ENCODE assay signal across 8 cellular contexts in genomic region chr2:32064713-32065112, GRCh38. TPM values are rescaled to one million over a fixed set of nuclear protein-coding genes. Genes with fewer than 3 reads are reported as not detected.
DNase-seq lines count a peak whose midpoint lies in the region; ATAC-seq and TF ChIP-seq lines count a peak whose summit lies in the region.

No MANE protein-coding gene starts in this region.

- H3K4me1 Mint-ChIP-seq in naive thymus-derived CD8-positive, alpha-beta T cell, result peaks cover 15 to 52% (median 36%) of the 10 kb centered on the region in 4 donors

- TF ChIP-seq CTCF in AG09309 (IDR thresholded peaks at IDR 0.05; ENCODE audit: control insufficient read depth, insufficient read depth, low read depth, low read length, missing control alignments) (no peak), KMS-11 (conservative IDR thresholded peaks at IDR 0.05; ENCODE audit: low read depth, low read length) (no peak), coronary artery (IDR thresholded peaks at IDR 0.05) (no peak)

- H3K4me1 ChIP-seq in KMS-11 (ENCODE audit: low read depth, poor library complexity, severe bottlenecking), result peaks cover 20% of the 10 kb centered on the region

- H3K27ac Mint-ChIP-seq in naive thymus-derived CD8-positive, alpha-beta T cell, result peak overlapping the region in 9 of 10 donors; percentile 21 to 96 (median 83)

- H3K36me3 Mint-ChIP-seq in naive thymus-derived CD8-positive, alpha-beta T cell, result peaks cover 0 to 17% (median 3%) of the 10 kb centered on the region in 3 donors

- H3K27me3 ChIP-seq in KMS-11 (ENCODE audit: insufficient read depth, low read depth), result no peaks in the 10 kb centered on the region

- H3K4me2 ChIP-seq in KMS-11, result peak overlapping the region; percentile 72

- no peak for ATAC-seq in naive thymus-derived CD8-positive, alpha-beta T cell
- no peak for ATAC-seq in GM21526 (IDR thresholded peaks at IDR 0.05; ENCODE audit: low FRiP score, unreplicated experiment)

- H3K9me3 Mint-ChIP-seq in naive thymus-derived CD8-positive, alpha-beta T cell, result peaks cover 0 to 1% (median 0%) of the 10 kb centered on the region in 9 donors

- no peak for DNase-seq in AG09309 (ENCODE audit: low read depth)
- DNase-seq in coronary artery (ENCODE audit: low spot score), result no peak
- no peak for DNase-seq in naive thymus-derived CD8-positive, alpha-beta T cell
- DNase-seq in activated CD4-positive, CD25-positive, alpha-beta regulatory T cell treated with anti-CD3 and anti-CD28 coated beads, Interleukin-2, amount 50 U/mL, for 72 hours, result no peak
- no peak for DNase-seq in central memory CD4-positive, alpha-beta T cell
- DNase-seq in GM03348 (ENCODE audit: low spot score), result no peak

- peak overlapping the region; percentile 66; the same call in 1 of the 2 replicates for H3K9ac ChIP-seq in KMS-11

- POLR2A ChIA-PET in naive thymus-derived CD8-positive, alpha-beta T cell (lab: Charles Lee), result interaction anchor here (1.1 to 4.9 kb wide), 6 partner anchors 8 to 101 kb away, joined by 3 to 73 read pairs (median 12); partner anchors contain the start of genes DPY30, MEMO1 and SLC30A6

- H3K27me3 Mint-ChIP-seq in naive thymus-derived CD8-positive, alpha-beta T cell, result no peaks in the 10 kb centered on the region

- peaks cover 33% of the 10 kb centered on the region; the same call in 1 of the 2 replicates for H3K79me2 ChIP-seq in KMS-11 (ENCODE audit: insufficient read depth, low read depth)

- H3K27ac ChIP-seq in KMS-11 (peak overlapping the region; percentile 74; the same call in 1 of the 2 replicates), coronary artery (no peak overlapping the region)

- peak overlapping the region; percentile 99 for H2AFZ ChIP-seq in KMS-11 (ENCODE audit: low read depth)

- H4K20me1 ChIP-seq in KMS-11 (ENCODE audit: insufficient read depth), result no peaks in the 10 kb centered on the region

- peak overlapping the region; percentile 93 to 100 (median 98) for H3K4me3 Mint-ChIP-seq in naive thymus-derived CD8-positive, alpha-beta T cell

- H3K4me3 ChIP-seq in AG09309 (ENCODE audit: control insufficient read depth, low read depth, low read length) (peak overlapping the region; percentile 69), KMS-11 (IDR thresholded peaks at IDR 0.05; ENCODE audit: insufficient read depth, low read depth, low read length) (peak overlapping the region; percentile 94), coronary artery (peak overlapping the region; percentile 90)

- no peaks in the 10 kb centered on the region for H3K36me3 ChIP-seq in KMS-11 (ENCODE audit: insufficient read depth)

RNA-seq across cellular contexts. Expression of gene SPAST, which starts 1.4 kb away (rescaled TPM):
- total RNA-seq in naive thymus-derived CD8-positive, alpha-beta T cell, result 10 to 100 TPM; 24.8 to 24.9 TPM
- polyA plus RNA-seq in naive thymus-derived CD8-positive, alpha-beta T cell, result 1 to 10 TPM; 6.8 to 9.7 (median 9.0) TPM

RNA-seq across cellular contexts. Expression of gene DPY30, which starts 25.1 kb away (rescaled TPM):
- total RNA-seq in naive thymus-derived CD8-positive, alpha-beta T cell, result 10 to 100 TPM; 46.7 to 47.3 TPM
- polyA plus RNA-seq in naive thymus-derived CD8-positive, alpha-beta T cell, result 100 to 1,000 TPM; 151 to 179 (median 159) TPM

RNA-seq across cellular contexts. Expression of gene MEMO1, which starts 53.9 kb away (rescaled TPM):
- total RNA-seq in naive thymus-derived CD8-positive, alpha-beta T cell, result 10 to 100 TPM; 35.1 to 35.8 TPM
- polyA plus RNA-seq in naive thymus-derived CD8-positive, alpha-beta T cell, result 10 to 100 TPM; 23.7 to 26.2 (median 25.2) TPM
